Comparison of ENCODE assay signal across 8 cellular contexts in genomic region chr3:31550452-31551251, GRCh38. TPM values are rescaled to one million over a fixed set of nuclear protein-coding genes. Genes with fewer than 3 reads are reported as not detected.
DNase-seq lines count a peak whose midpoint lies in the region; ATAC-seq and TF ChIP-seq lines count a peak whose summit lies in the region.

No MANE protein-coding gene starts in this region.

- BruUV-seq in OCI-LY7 (replicated peaks; lab: Mats Ljungman, UMichigan): no TSS peak

- no peak overlapping the region for H3K18ac ChIP-seq in mesendoderm (ENCODE audit: low read length)

- H3K4ac ChIP-seq in mesendoderm (ENCODE audit: low read depth, low read length): no peak overlapping the region

- H3K9ac ChIP-seq in mesendoderm (ENCODE audit: low read length): no peak overlapping the region

- no peak overlapping the region for H3K4me2 ChIP-seq in OCI-LY7 (ENCODE audit: low read length)
- no peak overlapping the region for H3K4me2 ChIP-seq in mesendoderm (ENCODE audit: low read length)

- DNase-seq in AG04450 (ENCODE audit: low read depth, low spot score) (no peak), GM12865 (ENCODE audit: low read depth) (no peak), OCI-LY7 (ENCODE audit: low spot score) (peak; percentile 49), dermis blood vessel endothelial cell (peak; percentile 51), mesendoderm (peak; percentile 44)

- no peak overlapping the region for H2BK5ac ChIP-seq in mesendoderm (ENCODE audit: low read length)

- H2AFZ ChIP-seq in OCI-LY7 (ENCODE audit: low read length): no peak overlapping the region

- ATAC-seq in HG02981 (IDR thresholded peaks at IDR 0.05; ENCODE audit: unreplicated experiment): no peak
- ATAC-seq in HG02870 (IDR thresholded peaks at IDR 0.05; ENCODE audit: unreplicated experiment): no peak
- no peak for ATAC-seq in HG02884 (IDR thresholded peaks at IDR 0.05; ENCODE audit: unreplicated experiment)

- peaks cover 1% of the 10 kb centered on the region for H3K79me1 ChIP-seq in mesendoderm (ENCODE audit: low read length)

- CTCF ChIA-PET in AG04450 (lab: Charles Lee) (interaction anchor here (0.7 to 1.7 kb wide), 15 partner anchors 8 to 410 kb away, joined by 3 to 9 read pairs (median 4); no protein-coding TSS in a partner anchor), OCI-LY7 (lab: Charles Lee; ENCODE audit: unreplicated experiment) (no interaction called here)

- no peaks in the 10 kb centered on the region for H3K9me2 ChIP-seq in OCI-LY7 (ENCODE audit: insufficient read depth, low read length)

- H3K27me3 ChIP-seq in AG04450 (ENCODE audit: control insufficient read depth, insufficient read depth, low read length): no peaks in the 10 kb centered on the region
- no peaks in the 10 kb centered on the region for H3K27me3 ChIP-seq in mesendoderm (ENCODE audit: insufficient read depth, low read length, poor library complexity)

- POLR2A ChIA-PET in AG04450 (lab: Yijun Ruan, JAX) (no interaction called here), OCI-LY7 (lab: Charles Lee) (interaction anchor here (0.5 to 1.9 kb wide), 3 partner anchors 14 to 198 kb away, joined by 3 to 7 read pairs (median 5); partner anchors contain the start of gene STT3B)

- H3K36me3 ChIP-seq in OCI-LY7 (ENCODE audit: insufficient read depth, low read length) (peaks cover 32% of the 10 kb centered on the region), mesendoderm (ENCODE audit: control insufficient read depth, insufficient read depth, low read length) (no peaks in the 10 kb centered on the region)

- H3K79me2 ChIP-seq in OCI-LY7 (ENCODE audit: insufficient read depth, low read depth, low read length) (peaks cover 100% of the 10 kb centered on the region), mesendoderm (ENCODE audit: control insufficient read depth, insufficient read depth, low read length) (peaks cover 77% of the 10 kb centered on the region)

- H3K23ac ChIP-seq in mesendoderm (ENCODE audit: low read length): no peak overlapping the region

- H2AK5ac ChIP-seq in mesendoderm (ENCODE audit: low read length): no peak overlapping the region

- H3K27ac ChIP-seq in AG04450 (ENCODE audit: low read depth, low read length) (no peak overlapping the region), OCI-LY7 (ENCODE audit: low read depth, low read length, poor library complexity, severe bottlenecking) (no peak overlapping the region), mesendoderm (ENCODE audit: low read depth, low read length) (no peak overlapping the region)

- peaks cover 26% of the 10 kb centered on the region for H3K4me1 ChIP-seq in OCI-LY7 (ENCODE audit: insufficient read depth, low read length, poor library complexity, severe bottlenecking)
- no peaks in the 10 kb centered on the region for H3K4me1 ChIP-seq in mesendoderm (ENCODE audit: control insufficient read depth, low read depth, low read length)

- H2BK120ac ChIP-seq in mesendoderm (ENCODE audit: low read depth, low read length): no peak overlapping the region

- H4K5ac ChIP-seq in mesendoderm (ENCODE audit: low read length): no peak overlapping the region

- TF ChIP-seq CTCF in AG04450 (IDR thresholded peaks at IDR 0.05; ENCODE audit: low read depth, low read length) (peak; percentile 74), GM12865 (IDR thresholded peaks at IDR 0.05; ENCODE audit: insufficient read depth, low read depth, low read length, missing control alignments) (peak; percentile 41), OCI-LY7 (conservative IDR thresholded peaks at IDR 0.05; ENCODE audit: low read length) (peak; percentile 95)

- H4K8ac ChIP-seq in mesendoderm (ENCODE audit: low read depth, low read length): no peak overlapping the region

- H3K56ac ChIP-seq in mesendoderm (ENCODE audit: low read length): no peak overlapping the region

- H3K4me3 ChIP-seq in AG04450 (ENCODE audit: low read depth, low read length) (no peak overlapping the region), GM12865 (ENCODE audit: low read depth, low read length) (no peak overlapping the region), OCI-LY7 (ENCODE audit: low read depth, low read length, poor library complexity, severe bottlenecking) (no peak overlapping the region), mesendoderm (ENCODE audit: low read length) (no peak overlapping the region)

- peaks cover 57% of the 10 kb centered on the region for H4K20me1 ChIP-seq in OCI-LY7 (ENCODE audit: insufficient read depth, low read length)

- intact Hi-C loops in OCI-LY7 (cut with micrococcal nuclease; ENCODE audit: unreplicated experiment): no loop called here

- no peak overlapping the region for H2BK15ac ChIP-seq in mesendoderm (replicated peaks; ENCODE audit: low read depth)

- H3K9me3 ChIP-seq in AG04450 (ENCODE audit: control insufficient read depth, insufficient read depth, low read length): peaks cover 4% of the 10 kb centered on the region; the same call in 1 of the 2 replicates
- peaks cover 15% of the 10 kb centered on the region for H3K9me3 ChIP-seq in OCI-LY7 (ENCODE audit: low read length)

- WGBS in mesendoderm (ENCODE audit: extremely low coverage, insufficient coverage, low lambda C conversion rate): no CpG with 5 or more reads among the region's 2 CpGs

RNA-seq across cellular contexts. Expression of gene STT3B, which starts 17.9 kb away (rescaled TPM):
- 79.3 and 112 TPM in 2 replicates for polyA plus RNA-seq in AG04450 (2011; rRNA removed)
- polyA minus RNA-seq in AG04450 (2011; rRNA and poly(A)+ RNA removed): 50.4 and 115 TPM in 2 replicates
- total RNA-seq in OCI-LY7 (2014; rRNA removed; shearing (Covaris generic)): 65.7 and 93.5 TPM in 2 replicates
- total RNA-seq in OCI-LY7 (2022): 122 and 123 TPM in 2 replicates
- 147 and 243 TPM in 2 replicates for total RNA-seq in dermis blood vessel endothelial cell
- 161 TPM for polyA plus RNA-seq in mesendoderm (2013, experiment 1 of 2)
- polyA plus RNA-seq in mesendoderm (2013, experiment 2 of 2): 153 TPM

Comparison
In these comparisons a context has a peak if more than half of its experiments do, and no peak if none do; other contexts are left out.
1. DNase-seq: peak in OCI-LY7 (single experiment), dermis blood vessel endothelial cell (single experiment) and mesendoderm (single experiment); none in AG04450 (single experiment) and GM12865 (single experiment).
2. CTCF ChIP-seq: peak in every context shown above with its lines; median percentile 95 in OCI-LY7; 74 in AG04450; 41 in GM12865.